17 cellular contexts compared by ENCODE assay signal in genomic region chr3:47267490-47267824, GRCh38.
"Had no signal": no experiment of that assay in that cellular context is flagged by ENCODE, and none has a peak within 500 bp of the region (broad histone marks: within the 10 kb centered on the region; RNA-seq: fewer than 3 reads in every experiment).

No MANE protein-coding gene starts in this region.

- DNase-seq: activated naive CD4-positive, alpha-beta T cell treated with anti-CD3 and anti-CD28 coated beads for 36 hours; activated naive CD8-positive, alpha-beta T cell treated with anti-CD3 and anti-CD28 coated beads for 36 hours; lower lobe of right lung; naive B cell; nephron progenitor cell; retina had no signal

- H3K27ac ChIP-seq: adrenal gland, cardiac muscle cell, lower lobe of right lung, neutrophil, spleen, uterus had no signal

- H3K9me3 ChIP-seq: adrenal gland, lower lobe of right lung, neutrophil, spleen, uterus had no signal

- H3K4me1 ChIP-seq: uterus had no signal

- H3K27me3 ChIP-seq: adrenal gland, cardiac muscle cell, neutrophil, spleen, uterus had no signal

- H3K36me3 Mint-ChIP-seq: activated CD4-positive, alpha-beta memory T cell treated with anti-CD3 and anti-CD28 coated beads for 36 hours; activated naive CD8-positive, alpha-beta T cell treated with anti-CD3 and anti-CD28 coated beads for 36 hours; brain; naive B cell; type B pancreatic cell had no signal

- H3K4me1 Mint-ChIP-seq: nephron progenitor cell had no signal

- H3K4me3 Mint-ChIP-seq: activated CD4-positive, alpha-beta memory T cell treated with anti-CD3 and anti-CD28 coated beads for 36 hours; activated naive CD4-positive, alpha-beta T cell treated with anti-CD3 and anti-CD28 coated beads for 36 hours; activated naive CD8-positive, alpha-beta T cell treated with anti-CD3 and anti-CD28 coated beads for 36 hours; activated T-helper 1 cell treated with anti-CD3 and anti-CD28 coated beads, Interleukin-12 subunit alpha, Interleukin-12 subunit beta, Interleukin-2, Interleukin-4 antibody, amounts not matched to agents 30 ng/mL and 10 ng/mL and 1 ng/mL, durations not matched to agents 14 hours and 24 hours and 36 hours; naive B cell; nephron progenitor cell; stimulated activated naive CD8-positive, alpha-beta T cell treated with anti-CD3 and anti-CD28 coated beads, Interleukin-15, Interleukin-2, amounts not matched to agents 100 ng/mL and 50 ng/mL, for 24 hours; type B pancreatic cell had no signal

- H3K36me3 ChIP-seq: adrenal gland, cardiac muscle cell, neutrophil, spleen, uterus had no signal

- H3K27ac Mint-ChIP-seq: activated CD4-positive, alpha-beta memory T cell treated with anti-CD3 and anti-CD28 coated beads for 36 hours; activated naive CD4-positive, alpha-beta T cell treated with anti-CD3 and anti-CD28 coated beads for 36 hours; activated naive CD8-positive, alpha-beta T cell treated with anti-CD3 and anti-CD28 coated beads for 36 hours; activated T-helper 1 cell treated with anti-CD3 and anti-CD28 coated beads, Interleukin-12 subunit alpha, Interleukin-12 subunit beta, Interleukin-2, Interleukin-4 antibody, amounts not matched to agents 30 ng/mL and 10 ng/mL and 1 ng/mL, durations not matched to agents 14 hours and 24 hours and 36 hours; nephron progenitor cell; progenitor cell of endocrine pancreas; stimulated activated naive CD8-positive, alpha-beta T cell treated with anti-CD3 and anti-CD28 coated beads, Interleukin-15, Interleukin-2, amounts not matched to agents 100 ng/mL and 50 ng/mL, for 24 hours; type B pancreatic cell had no signal

- H3K27me3 Mint-ChIP-seq: activated CD4-positive, alpha-beta memory T cell treated with anti-CD3 and anti-CD28 coated beads for 36 hours; activated naive CD8-positive, alpha-beta T cell treated with anti-CD3 and anti-CD28 coated beads for 36 hours; naive B cell; progenitor cell of endocrine pancreas; stimulated activated naive CD8-positive, alpha-beta T cell treated with anti-CD3 and anti-CD28 coated beads, Interleukin-15, Interleukin-2, amounts not matched to agents 100 ng/mL and 50 ng/mL, for 24 hours; type B pancreatic cell had no signal

- H3K9me3 Mint-ChIP-seq: activated CD4-positive, alpha-beta memory T cell treated with anti-CD3 and anti-CD28 coated beads for 36 hours; activated naive CD4-positive, alpha-beta T cell treated with anti-CD3 and anti-CD28 coated beads for 36 hours; activated naive CD8-positive, alpha-beta T cell treated with anti-CD3 and anti-CD28 coated beads for 36 hours; activated T-helper 1 cell treated with anti-CD3 and anti-CD28 coated beads, Interleukin-12 subunit alpha, Interleukin-12 subunit beta, Interleukin-2, Interleukin-4 antibody, amounts not matched to agents 30 ng/mL and 10 ng/mL and 1 ng/mL, durations not matched to agents 14 hours and 24 hours and 36 hours; naive B cell; nephron progenitor cell; stimulated activated naive CD8-positive, alpha-beta T cell treated with anti-CD3 and anti-CD28 coated beads, Interleukin-15, Interleukin-2, amounts not matched to agents 100 ng/mL and 50 ng/mL, for 24 hours; type B pancreatic cell had no signal

- H3K4me3 ChIP-seq: adrenal gland, cardiac muscle cell, lower lobe of right lung, spleen, uterus had no signal
